ENCODE assay signal across 8 cellular contexts in the genomic region with DNA sequence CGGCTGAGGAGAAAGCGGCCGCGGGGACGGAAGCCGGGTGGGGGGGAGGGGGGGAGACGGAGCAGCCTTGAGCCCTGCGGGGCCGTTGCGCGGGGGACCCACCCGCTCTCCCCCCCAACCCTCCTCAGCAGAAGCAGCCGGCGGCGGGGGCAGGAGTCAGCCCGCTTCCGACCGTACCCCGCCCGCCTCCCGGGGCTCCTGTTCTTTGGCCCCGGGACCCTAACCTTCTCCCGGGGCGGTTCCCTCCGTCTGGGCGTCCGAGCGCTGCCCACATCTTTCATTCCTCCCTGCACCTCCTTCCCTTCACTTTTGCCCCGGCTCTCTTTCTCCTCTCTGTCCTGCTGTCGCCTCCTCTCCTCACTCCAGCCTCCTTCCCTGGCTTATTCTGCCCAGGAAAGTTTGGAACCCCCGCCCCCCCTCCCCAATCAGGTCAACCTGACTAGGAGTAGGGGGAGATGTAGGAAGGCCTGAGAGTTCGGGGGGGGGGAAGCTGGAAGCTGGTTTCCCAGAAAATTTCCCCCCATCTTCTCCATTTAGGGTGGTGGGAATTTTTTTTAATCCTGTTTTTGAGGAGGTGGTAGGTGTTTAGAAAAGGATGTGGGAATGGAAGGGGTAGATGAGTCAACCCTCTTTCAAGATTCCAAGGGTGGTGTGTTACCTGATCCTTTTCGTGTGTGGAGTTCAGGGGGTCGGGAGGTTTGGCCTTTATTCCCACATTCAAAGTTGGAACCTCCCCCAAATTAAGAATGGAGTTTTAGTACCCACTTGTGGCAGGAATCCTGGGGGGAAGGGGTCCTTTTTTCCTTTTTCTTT. TPM values are rescaled to one million over a fixed set of nuclear protein-coding genes. Genes with fewer than 3 reads are reported as not detected.
A peak's percentile ranks its signal among the peaks of the same experiment; 100 is the strongest.
DNase-seq lines count a peak whose midpoint lies in the region; ATAC-seq and TF ChIP-seq lines count a peak whose summit lies in the region.

No MANE protein-coding gene starts in this region.

- H3K27ac Mint-ChIP-seq in HFFc6: peak overlapping the region; percentile 83

- peak overlapping the region; percentile 80 for H3K4me2 ChIP-seq in SU-DHL-6 (ENCODE audit: low read depth, low read length, poor library complexity, severe bottlenecking)

- H3K36me3 ChIP-seq in SU-DHL-6 (ENCODE audit: low read length) (peaks cover 8% of the 10 kb centered on the region; the same call in 1 of the 2 replicates), rectal smooth muscle tissue (ENCODE audit: control insufficient read depth, insufficient read depth, low read length) (no peaks in the 10 kb centered on the region)

- peak overlapping the region; percentile 92 for H3K4me3 Mint-ChIP-seq in HFFc6

- peaks cover 3% of the 10 kb centered on the region for H3K4me1 ChIP-seq in rectal smooth muscle tissue (ENCODE audit: control insufficient read depth, insufficient read depth, low read length)

- H4K20me1 ChIP-seq in SU-DHL-6 (ENCODE audit: low read depth, low read length): no peaks in the 10 kb centered on the region; the same call in 1 of the 2 replicates

- peak overlapping the region; percentile 95 for H3K4me3 ChIP-seq in SU-DHL-6 (ENCODE audit: insufficient read depth, low read length, poor library complexity, severe bottlenecking)
- peak overlapping the region; percentile 70 for H3K4me3 ChIP-seq in rectal smooth muscle tissue (ENCODE audit: low read length)

- no peaks in the 10 kb centered on the region for H3K9me2 ChIP-seq in SU-DHL-6 (replicated peaks; ENCODE audit: insufficient read depth, low read length)

- ATAC-seq in Right ventricle myocardium superior (ENCODE audit: poor library complexity): peak; percentile 18
- ATAC-seq in GM18517 (IDR thresholded peaks at IDR 0.05; ENCODE audit: unreplicated experiment): no peak

- H3K9me3 ChIP-seq in SU-DHL-6 (ENCODE audit: insufficient read depth, low read length): no peaks in the 10 kb centered on the region

- peaks cover 77% of the 10 kb centered on the region for H3K4me1 Mint-ChIP-seq in HFFc6 (ENCODE audit: low read depth)

- intact Hi-C loops in Right ventricle myocardium superior (cut with DNase I): loop anchor here (10.0 kb wide), 1 partner anchor 147 kb away; the partner anchor contains the start of gene LYRM9

- peaks cover 6% of the 10 kb centered on the region for H3K27me3 Mint-ChIP-seq in HFFc6 (ENCODE audit: insufficient read depth)

- peak overlapping the region; percentile 74 for H3K9ac ChIP-seq in SU-DHL-6 (ENCODE audit: low read length)
- peak overlapping the region; percentile 66 for H3K9ac ChIP-seq in rectal smooth muscle tissue (ENCODE audit: low read length)

- H3K9me3 Mint-ChIP-seq in HFFc6: peaks cover 9% of the 10 kb centered on the region; the same call in 1 of the 2 replicates

- H3F3A ChIP-seq in SU-DHL-6 (ENCODE audit: insufficient read depth): peaks cover 5% of the 10 kb centered on the region; the same call in 1 of the 2 replicates

- peak overlapping the region; percentile 74 for H2AFZ ChIP-seq in SU-DHL-6 (ENCODE audit: low read depth, low read length, severe bottlenecking)

- H3K27ac ChIP-seq in SU-DHL-6 (ENCODE audit: low read depth, low read length) (no peak overlapping the region), rectal smooth muscle tissue (ENCODE audit: low read depth, low read length) (peak overlapping the region; percentile 72)

- H3K79me2 ChIP-seq in SU-DHL-6 (ENCODE audit: insufficient read depth, low read length): peaks cover 43% of the 10 kb centered on the region

- H3K27me3 ChIP-seq in SU-DHL-6 (ENCODE audit: low read length): no peaks in the 10 kb centered on the region
- H3K27me3 ChIP-seq in rectal smooth muscle tissue (ENCODE audit: control insufficient read depth, insufficient read depth, low read length): no peaks in the 10 kb centered on the region

- peak; percentile 18 for DNase-seq in ELF-1 (ENCODE audit: low read depth, low spot score)
- no peak for DNase-seq in HFFc6
- no peak for DNase-seq in Right ventricle myocardium superior
- no peak for DNase-seq in NCI-H1417 (lab: John Stamatoyannopoulos, UW)
- no peak for DNase-seq in T-helper 9 cell

- TF ChIP-seq CTCF in HFFc6 (IDR thresholded peaks at IDR 0.05): peak; percentile 16; the same call in 1 of the 2 replicates
- TF ChIP-seq CTCF in SU-DHL-6 (IDR thresholded peaks at IDR 0.05; ENCODE audit: insufficient read depth, low read length, poor library complexity, severe bottlenecking): no peak

- peaks cover 57% of the 10 kb centered on the region for H3K36me3 Mint-ChIP-seq in HFFc6 (ENCODE audit: low read depth)

RNA-seq across cellular contexts. Expression of gene NLK, which starts 0.4 kb away (rescaled TPM):
- 10 to 100 TPM; 18.5 to 25.3 (median 22.1) TPM for total RNA-seq in HFFc6 (2021; fragmentation: NEBNext Ultra II Directional; extraction: Animal tissue kit (Norgen Biotek cat#: 25700))
- total RNA-seq in Right ventricle myocardium superior: 20.2 TPM
